Comparison of ENCODE assay signal across 27 cellular contexts in the genomic region with DNA sequence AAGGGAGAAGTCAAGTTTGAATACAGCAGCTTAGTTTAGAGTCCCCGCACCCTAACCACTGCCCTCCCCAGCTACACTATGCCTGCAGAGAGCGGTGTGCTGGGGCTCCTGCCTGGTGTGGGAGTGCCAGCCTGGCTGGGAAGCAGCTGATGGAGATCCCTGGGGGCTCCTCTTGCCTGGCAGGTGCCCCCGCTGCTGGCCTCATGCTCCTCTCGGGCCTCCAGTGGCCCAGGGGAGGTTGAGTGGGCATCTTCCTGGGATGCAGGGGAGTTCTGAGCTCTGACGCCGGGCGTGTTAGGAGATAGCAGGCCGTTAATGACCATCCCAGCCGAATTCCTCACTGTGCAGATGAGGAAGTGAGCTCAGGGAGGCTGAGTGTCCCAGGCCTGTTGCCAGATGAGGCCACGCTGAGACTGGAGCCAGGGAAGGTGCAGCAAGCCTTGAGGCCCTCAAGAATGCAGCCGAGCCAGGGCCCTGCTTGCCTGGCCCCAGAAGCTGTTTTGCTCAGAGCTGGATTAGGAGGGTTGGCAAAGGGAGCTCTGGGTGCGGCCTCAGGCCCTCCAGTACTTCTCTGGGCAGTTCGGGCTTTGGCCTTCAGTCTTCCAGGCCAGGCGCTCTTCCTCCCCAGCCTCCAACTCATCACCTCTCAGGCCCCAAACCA. TPM values are rescaled to one million over a fixed set of nuclear protein-coding genes. Genes with fewer than 3 reads are reported as not detected.
DNase-seq lines count a peak whose midpoint lies in the region; ATAC-seq, FAIRE-seq and TF ChIP-seq lines count a peak whose summit lies in the region.
"Had no signal": no experiment of that assay in that cellular context is flagged by ENCODE, and none has a peak within 500 bp of the region (broad histone marks: within the 10 kb centered on the region; RNA-seq: fewer than 3 reads in every experiment).

No MANE protein-coding gene starts in this region.

- WGBS in endodermal cell (ENCODE audit: insufficient coverage in 1 of 2, insufficient read length in 1 of 2), 2 experiments = 94 to 96% methylated on average over 12 to 14 of the region's 14 CpGs

- no peak overlapping the region for H3K27ac ChIP-seq in endodermal cell (ENCODE audit: low read depth, low read length)
- H3K27ac ChIP-seq: BLaER1 treated with 17β-estradiol and CSF1 and Interleukin-3, amounts not matched to agents 10 nM and 100 nM; neutrophil; stomach had no signal

- peak; percentile 39 to 60 for ATAC-seq in left cardiac atrium
- ATAC-seq in Right ventricle myocardium inferior = no peak
- no peak for ATAC-seq in natural killer cell
- ATAC-seq: activated CD4-positive, CD25-positive, alpha-beta regulatory T cell treated with anti-CD3 and anti-CD28 coated beads, Interleukin-2, amount 50 U/mL, for 24 hours; activated CD8-positive, alpha-beta T cell treated with anti-CD3 and anti-CD28 coated beads for 36 hours had no signal

- no peak overlapping the region for H3K9ac ChIP-seq in endodermal cell (ENCODE audit: extremely low read depth, low read length, poor library complexity, severe bottlenecking)
- H3K9ac ChIP-seq: BLaER1 treated with 17β-estradiol and CSF1 and Interleukin-3, amounts not matched to agents 10 nM and 100 nM had no signal

- H3K4me1 Mint-ChIP-seq in endodermal cell (peaks cover 6% of the 10 kb centered on the region), natural killer cell (peaks cover 0 to 13% of the 10 kb centered on the region in 2 donors)

- TF ChIP-seq POLR2A in H54 (IDR thresholded peaks at IDR 0.05; ENCODE audit: low read depth, low read length) = no peak

- H3K27ac Mint-ChIP-seq in endodermal cell = no peak overlapping the region
- H3K27ac Mint-ChIP-seq in natural killer cell = no peak overlapping the region
- H3K27ac Mint-ChIP-seq: activated CD8-positive, alpha-beta T cell treated with anti-CD3 and anti-CD28 coated beads for 36 hours; H9 had no signal

- no peak overlapping the region for H3K4me3 ChIP-seq in endodermal cell (ENCODE audit: low read length)
- H3K4me3 ChIP-seq: heart left ventricle, stomach had no signal

- TF ChIP-seq CTCF in endodermal cell (conservative IDR thresholded peaks at IDR 0.05) = no peak
- no peak for TF ChIP-seq CTCF in natural killer cell (IDR thresholded peaks at IDR 0.05)

- H3K4me3 Mint-ChIP-seq in endodermal cell (no peak overlapping the region), natural killer cell (no peak overlapping the region)
- H3K4me3 Mint-ChIP-seq: activated CD8-positive, alpha-beta T cell treated with anti-CD3 and anti-CD28 coated beads for 36 hours; H9 had no signal

- H3K4me1 ChIP-seq in endodermal cell (ENCODE audit: control insufficient read depth, insufficient read depth, low read length) = no peaks in the 10 kb centered on the region
- H3K4me1 ChIP-seq: stomach had no signal

- DNase-seq in left cardiac atrium = no peak
- no peak for DNase-seq in Right ventricle myocardium inferior (ENCODE audit: missing footprints)
- DNase-seq in endodermal cell = peak; percentile 34
- peak; percentile 75 for DNase-seq in mesenteric fat pad (ENCODE audit: low spot score)
- no peak for DNase-seq in H54 (ENCODE audit: insufficient read length, low spot score)
- no peak for DNase-seq in OCI-M1 (lab: John Stamatoyannopoulos, UW)
- DNase-seq in activated effector memory CD4-positive, alpha-beta T cell treated with Interleukin-2 at 50 U/mL for 16 hours = no peak
- DNase-seq in natural killer cell = no peak
- DNase-seq: activated CD8-positive, alpha-beta T cell treated with anti-CD3 and anti-CD28 coated beads for 36 hours; activated T-cell treated with anti-CD3 and anti-CD28 coated beads, Interleukin-2, amount 50 U/mL, for 1 hour; amniotic stem cell; Calu3; caudate nucleus; H9; Karpas-422; NCI-H1048; NCI-H1930; NCI-H748 treated with DMSO at 0.1 percent for 48 hours; stomach; T1000; trophoblast cell had no signal

- intact Hi-C loops in left cardiac atrium (cut with DNase I) = no loop called here
- intact Hi-C loops in Right ventricle myocardium inferior (cut with DNase I) = no loop called here
- intact Hi-C loops in natural killer cell (cut with micrococcal nuclease) = no loop called here

- no peaks in the 10 kb centered on the region for H3K36me3 ChIP-seq in endodermal cell (ENCODE audit: control insufficient read depth, insufficient read depth, low read length)
- H3K36me3 ChIP-seq: heart left ventricle, neutrophil, stomach had no signal

- no peaks in the 10 kb centered on the region for H3K36me3 Mint-ChIP-seq in endodermal cell (ENCODE audit: low read depth)
- no peaks in the 10 kb centered on the region for H3K36me3 Mint-ChIP-seq in natural killer cell

- FAIRE-seq in H54 (lab: Jason Lieb, UNC) = no peak
- FAIRE-seq: HTR-8/SVneo had no signal

- no peaks in the 10 kb centered on the region for H3K27me3 ChIP-seq in endodermal cell (ENCODE audit: control insufficient read depth, insufficient read depth, low read length, poor library complexity, severe bottlenecking)
- H3K27me3 ChIP-seq: BLaER1 treated with 17β-estradiol and CSF1 and Interleukin-3, amounts not matched to agents 10 nM and 100 nM had no signal

- H3K9me3 Mint-ChIP-seq in endodermal cell (peaks cover 22% of the 10 kb centered on the region), natural killer cell (no peaks in the 10 kb centered on the region)

- peaks cover 2% of the 10 kb centered on the region for H3K27me3 Mint-ChIP-seq in endodermal cell (ENCODE audit: insufficient read depth)
- H3K27me3 Mint-ChIP-seq in natural killer cell (ENCODE audit: low read depth in 2 of 2) = peaks cover 0 to 2% of the 10 kb centered on the region in 2 donors

- peaks cover 16% of the 10 kb centered on the region for H3K9me3 ChIP-seq in endodermal cell (ENCODE audit: control insufficient read depth, low read length)

RNA-seq across cellular contexts. Expression of a gene that starts 6.7 kb away (rescaled TPM):
- 1 to 10 TPM; 4.1 to 4.7 TPM for total RNA-seq in left cardiac atrium
- 2.2 TPM for total RNA-seq in Right ventricle myocardium inferior
- total RNA-seq in endodermal cell = under 1 TPM; 0.55 to 0.57 TPM
- polyA plus RNA-seq in endodermal cell (2013, experiment 1 of 2) = 4.1 TPM
- polyA plus RNA-seq in endodermal cell (2013, experiment 2 of 2) = 4.8 TPM
- total RNA-seq in mesenteric fat pad = 3.1 TPM
- total RNA-seq in natural killer cell = under 1 TPM; 0.09 to 0.45 (median 0.09) TPM
- total RNA-seq: A673, Calu3 had no signal

RNA-seq across cellular contexts. Expression of a gene that starts 32.4 kb away (rescaled TPM):
- total RNA-seq in left cardiac atrium = 1 to 10 TPM; 2.1 to 2.6 TPM
- total RNA-seq in Right ventricle myocardium inferior = 1.5 TPM
- 1 to 10 TPM; 3.0 to 3.4 TPM for total RNA-seq in endodermal cell
- 1.8 TPM for polyA plus RNA-seq in endodermal cell (2013, experiment 1 of 2)
- polyA plus RNA-seq in endodermal cell (2013, experiment 2 of 2) = 2.3 TPM
- total RNA-seq in mesenteric fat pad = 3.8 TPM
- not detected for total RNA-seq in natural killer cell
- total RNA-seq: Calu3 had no signal

Comparison
In these comparisons a context has a peak if more than half of its experiments do, and no peak if none do; other contexts are left out.
1. ATAC-seq: peak in left cardiac atrium (2 of 2); none in Right ventricle myocardium inferior (single experiment) and natural killer cell (0 of 3).
2. DNase-seq: peak in endodermal cell (single experiment) and mesenteric fat pad (single experiment); none in left cardiac atrium (single experiment), Right ventricle myocardium inferior (single experiment), H54 (single experiment), OCI-M1 (single experiment), activated effector memory CD4-positive, alpha-beta T cell treated with Interleukin-2 at 50 U/mL for 16 hours (single experiment) and natural killer cell (single experiment).